8 cellular contexts compared by ENCODE assay signal in the genomic region with DNA sequence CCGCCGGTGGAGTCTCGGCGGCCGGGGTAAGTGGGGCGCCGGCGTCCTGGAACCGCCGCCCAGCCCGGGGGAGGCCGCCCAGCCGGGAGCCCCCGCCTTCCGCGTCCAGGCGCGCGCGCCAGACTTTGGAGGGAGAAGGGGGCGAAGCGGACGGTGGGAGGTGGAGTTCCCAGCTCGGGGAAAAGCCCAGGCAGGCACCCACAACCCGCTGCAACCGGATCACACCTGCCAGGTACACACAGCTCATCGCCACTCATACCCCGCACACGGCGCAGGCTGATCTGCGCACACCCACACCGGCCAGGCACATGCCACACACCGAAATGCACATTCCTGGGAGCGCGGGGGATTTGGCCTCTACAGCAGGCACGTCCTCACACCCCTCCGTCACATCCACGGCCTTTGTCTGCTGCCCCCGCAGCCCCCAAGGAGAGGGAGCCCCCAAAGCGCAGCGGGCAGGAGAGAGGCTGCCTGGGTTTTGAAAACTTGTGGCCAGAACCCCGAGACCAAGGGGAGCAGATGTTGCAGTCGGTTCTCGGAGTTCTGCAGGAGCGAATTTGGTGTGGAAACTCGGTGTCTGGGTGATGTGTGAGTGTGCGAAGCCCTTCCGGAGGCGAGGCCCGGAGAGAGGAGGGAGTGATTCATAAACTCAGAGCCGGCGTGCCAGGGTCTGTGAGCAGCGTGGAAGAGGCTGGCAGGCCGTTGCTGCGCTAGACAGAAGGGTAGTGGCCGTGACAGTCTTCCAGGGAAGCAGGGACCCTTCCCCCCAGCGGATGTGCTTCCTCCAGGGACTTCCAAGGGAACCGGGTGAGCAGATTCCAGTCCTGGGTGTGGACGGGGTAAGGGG. TPM values are rescaled to one million over a fixed set of nuclear protein-coding genes. Genes with fewer than 3 reads are reported as not detected.
A peak's percentile ranks its signal among the peaks of the same experiment; 100 is the strongest.
DNase-seq lines count a peak whose midpoint lies in the region; ATAC-seq, FAIRE-seq and TF ChIP-seq lines count a peak whose summit lies in the region.

No MANE protein-coding gene starts in this region.

- no peak for ATAC-seq in activated B cell treated with CpG ODN at 0.5 μM for 24 hours (ENCODE audit: low read depth)
- ATAC-seq in lung (ENCODE audit: insufficient read depth, low FRiP score): peak; percentile 70
- ATAC-seq in HG02759 (IDR thresholded peaks at IDR 0.05; ENCODE audit: unreplicated experiment): no peak

- H3K9me3 Mint-ChIP-seq in activated B cell treated with CpG ODN at 0.5 μM for 24 hours: no peaks in the 10 kb centered on the region

- POLR2A ChIA-PET in activated B cell treated with CpG ODN at 0.5 μM for 24 hours (lab: Charles Lee): no interaction called here

- intact Hi-C loops in activated B cell treated with CpG ODN at 0.5 μM for 24 hours (cut with micrococcal nuclease): no loop called here

- WGBS in lung, 2 donors: 4 to 5% methylated on average over 57 to 59 of the region's 59 CpGs

- no peaks in the 10 kb centered on the region for H3K9me3 ChIP-seq in lung (ENCODE audit: control insufficient read depth in 2 of 2, insufficient read depth in 1 of 2, low read length in 1 of 2)

- CTCF ChIA-PET in activated B cell treated with CpG ODN at 0.5 μM for 24 hours (lab: Charles Lee): no interaction called here

- peaks cover 4 to 8% of the 10 kb centered on the region in 2 donors for H3K4me1 ChIP-seq in lung (ENCODE audit: control insufficient read depth in 2 of 2, insufficient read depth in 2 of 2, low read length in 2 of 2)

- peaks cover 57% of the 10 kb centered on the region for H3K27me3 Mint-ChIP-seq in activated B cell treated with CpG ODN at 0.5 μM for 24 hours

- peak overlapping the region; percentile 52 for H3K4me3 ChIP-seq in lung

- H3K27me3 ChIP-seq in lung (ENCODE audit: control insufficient read depth, insufficient read depth): no peaks in the 10 kb centered on the region

- no peaks in the 10 kb centered on the region for H3K36me3 Mint-ChIP-seq in activated B cell treated with CpG ODN at 0.5 μM for 24 hours (ENCODE audit: low read depth)

- H3K27ac Mint-ChIP-seq in activated B cell treated with CpG ODN at 0.5 μM for 24 hours: no peak overlapping the region

- no peak for FAIRE-seq in frontal cortex (lab: Jason Lieb, UNC)

- peak overlapping the region; percentile 28 for H3K4me3 Mint-ChIP-seq in activated B cell treated with CpG ODN at 0.5 μM for 24 hours

- H3K4me1 Mint-ChIP-seq in activated B cell treated with CpG ODN at 0.5 μM for 24 hours: peaks cover 9% of the 10 kb centered on the region

- no peaks in the 10 kb centered on the region for H3K36me3 ChIP-seq in lung (ENCODE audit: control insufficient read depth in 2 of 2, insufficient read depth in 2 of 2, low read length in 2 of 2)

- DNase-seq in HCEC 1CT (peak; percentile 79), activated B cell treated with CpG ODN at 0.5 μM for 24 hours (no peak), dermis blood vessel endothelial cell (peak; percentile 75), lung (ENCODE audit: low spot score) (no peak), NCI-H524 (lab: John Stamatoyannopoulos, UW) (no peak), frontal cortex (ENCODE audit: low spot score in 2 of 2) (no peak)
- peak; percentile 15 to 41 for DNase-seq in stimulated activated CD8-positive, alpha-beta memory T cell treated with anti-CD3 and anti-CD28 coated beads, Interleukin-7, amount 100 ng/mL, for 4 hours (ENCODE audit: low read depth in 2 of 2)

- H3K27ac ChIP-seq in lung (ENCODE audit: low read depth in 1 of 2, low read length in 1 of 2): peak overlapping the region; percentile 86 to 98

- TF ChIP-seq CTCF in activated B cell treated with CpG ODN at 0.5 μM for 24 hours (IDR thresholded peaks at IDR 0.05) (no peak), lung (IDR thresholded peaks at IDR 0.05; ENCODE audit: control extremely low read depth, extremely low read depth) (no peak)

RNA-seq across cellular contexts. Expression of a gene that starts 0.7 kb away (rescaled TPM):
- total RNA-seq in activated B cell treated with CpG ODN at 0.5 μM for 24 hours (not detected in 2 replicates), dermis blood vessel endothelial cell (7.0 TPM in 2 replicates), lung (10 to 100 TPM; 10.7 to 13.7 TPM), frontal cortex (3.3 TPM)
- 1 to 10 TPM; 2.2 to 5.2 TPM for polyA plus RNA-seq in lung

Comparison
In these comparisons a context has a peak if more than half of its experiments do, and no peak if none do; other contexts are left out.
1. DNase-seq: peak in HCEC 1CT (single experiment), dermis blood vessel endothelial cell (single experiment) and stimulated activated CD8-positive, alpha-beta memory T cell treated with anti-CD3 and anti-CD28 coated beads, Interleukin-7, amount 100 ng/mL, for 4 hours (2 of 2); none in activated B cell treated with CpG ODN at 0.5 μM for 24 hours (single experiment), lung (single experiment), NCI-H524 (0 of 2) and frontal cortex (0 of 2).